Comparison of ENCODE assay signal across 26 cellular contexts in genomic region chr10:107966817-107967216, GRCh38.
DNase-seq lines count a peak whose midpoint lies in the region; ATAC-seq, FAIRE-seq and TF ChIP-seq lines count a peak whose summit lies in the region.
"Had no signal": no experiment of that assay in that cellular context is flagged by ENCODE, and none has a peak within 500 bp of the region (broad histone marks: within the 10 kb centered on the region; RNA-seq: fewer than 3 reads in every experiment).

No MANE protein-coding gene starts in this region.

- H3K27me3 ChIP-seq in PC-3 (ENCODE audit: low read length): no peaks in the 10 kb centered on the region
- H3K27me3 ChIP-seq in K562 (ENCODE audit: control insufficient read depth in 2 of 2, insufficient read depth in 2 of 2, low read length in 2 of 2): no peaks in the 10 kb centered on the region

- intact Hi-C loops in PC-3 (cut with micrococcal nuclease) (no loop called here), K562 (cut with micrococcal nuclease) (no loop called here)

- ATAC-seq in PC-3: no peak
- ATAC-seq in K562: no peak
- ATAC-seq in HG02610 (IDR thresholded peaks at IDR 0.05; ENCODE audit: unreplicated experiment): no peak
- no peak for ATAC-seq in left lobe of liver

- FAIRE-seq in K562 (lab: Jason Lieb, UNC): no peak

- no peaks in the 10 kb centered on the region for H3K36me3 ChIP-seq in PC-3 (ENCODE audit: low read depth, low read length)
- no peaks in the 10 kb centered on the region for H3K36me3 ChIP-seq in K562 (ENCODE audit: control insufficient read depth, insufficient read depth, low read length)
- H3K36me3 ChIP-seq: HAP-1 had no signal

- H3K27ac ChIP-seq in PC-3 (ENCODE audit: low read length): no peak overlapping the region
- no peak overlapping the region for H3K27ac ChIP-seq in K562 (ENCODE audit: extremely low read depth, low read depth, low read length)
- H3K27ac ChIP-seq: 22Rv1, C4-2B had no signal

- DNase-seq in SIG-M5 treated with dmso at 0.1 percent for 504 hours (lab: John Stamatoyannopoulos, UW; ENCODE audit: unreplicated experiment) (peak; percentile 1), SIG-M5 (lab: John Stamatoyannopoulos, UW) (no peak), PC-3 (peak; percentile 30), K562 (ENCODE audit: extremely low read depth in 1 of 4, low spot score in 3 of 4) (no peak), foreskin fibroblast (peak; percentile 12 to 54), kidney glomerular epithelial cell (lab: John Stamatoyannopoulos, UW) (no peak), left lobe of liver (ENCODE audit: low spot score) (no peak)
- DNase-seq: Calu3; CD8-positive, alpha-beta memory T cell; DMS153; GF-D8; IMR-90; MV-4-11; NCI-H1105 treated with DMSO at 0.1 percent for 48 hours; NCI-H2029 treated with DMSO at 0.1 percent for 48 hours; NCI-H2171 treated with DMSO at 0.1 percent for 48 hours; NCI-H524 treated with DMSO at 0.1 percent for 48 hours; NCI-H82; OCI-M1; RPMI8226; SHP77; SK-N-SH had no signal

- H2AFZ ChIP-seq in PC-3 (ENCODE audit: low read length): no peak overlapping the region
- H2AFZ ChIP-seq in K562 (ENCODE audit: low read depth, low read length): no peak overlapping the region

- H4K20me1 ChIP-seq in PC-3 (ENCODE audit: low read length) (no peaks in the 10 kb centered on the region), K562 (replicated peaks; ENCODE audit: control insufficient read depth, insufficient read depth, low read length) (no peaks in the 10 kb centered on the region)

- H3K9ac ChIP-seq in PC-3 (ENCODE audit: low read length): no peak overlapping the region
- H3K9ac ChIP-seq in K562 (ENCODE audit: insufficient read depth in 1 of 2, low read depth in 2 of 2, low read length in 2 of 2): no peak overlapping the region
- H3K9ac ChIP-seq: SK-N-SH had no signal

- POLR2A ChIA-PET in PC-3 (lab: Charles Lee; ENCODE audit: unreplicated experiment): no interaction called here
- POLR2A ChIA-PET in K562 (lab: Yijun Ruan, JAX): no interaction called here

- no peaks in the 10 kb centered on the region for H3K9me1 ChIP-seq in K562 (ENCODE audit: control insufficient read depth, insufficient read depth, low read length)

- H3K9me2 ChIP-seq in PC-3 (replicated peaks; ENCODE audit: low read length): no peaks in the 10 kb centered on the region
- H3K9me2 ChIP-seq: SK-N-SH had no signal

- BruUV-seq in PC-3 (replicated peaks; lab: Mats Ljungman, UMichigan) (no TSS peak), K562 (replicated peaks; lab: Mats Ljungman, UMichigan) (no TSS peak)

- H3K9me3 ChIP-seq in PC-3 (ENCODE audit: low read length) (no peaks in the 10 kb centered on the region), K562 (replicated peaks; ENCODE audit: control insufficient read depth, insufficient read depth, low read depth, low read length) (no peaks in the 10 kb centered on the region)
- H3K9me3 ChIP-seq: HAP-1, SK-N-SH had no signal

- TF ChIP-seq EP300 in K562 (IDR thresholded peaks at IDR 0.05; ENCODE audit: low read length): no peak

- in situ Hi-C loops in K562 (cut with MboI): no loop called here

- no peaks in the 10 kb centered on the region for H3K79me2 ChIP-seq in PC-3 (ENCODE audit: low read length)
- no peaks in the 10 kb centered on the region for H3K79me2 ChIP-seq in K562 (ENCODE audit: control insufficient read depth, insufficient read depth, low read length)

- no peak for TF ChIP-seq POLR2A in K562 (conservative IDR thresholded peaks at IDR 0.05)

- no peak for TF ChIP-seq CTCF in PC-3 (conservative IDR thresholded peaks at IDR 0.05; ENCODE audit: low read depth, low read length)
- TF ChIP-seq CTCF in K562 (IDR thresholded peaks at IDR 0.05 in 2 of 3, conservative IDR thresholded peaks at IDR 0.05 in 1 of 3; ENCODE audit: insufficient read depth in 2 of 3, low read depth in 1 of 3, low read length in 3 of 3): no peak
- no peak for TF ChIP-seq CTCF in foreskin fibroblast (IDR thresholded peaks at IDR 0.05; ENCODE audit: low read depth, low read length)

- no peak for TF ChIP-seq RAD21 in K562 (CRISPR knock-in tag; conservative IDR thresholded peaks at IDR 0.05 in 1 of 2, IDR thresholded peaks at IDR 0.05 in 1 of 2)

- CTCF ChIA-PET in PC-3 (lab: Charles Lee): no interaction called here
- CTCF ChIA-PET in K562 (lab: Yijun Ruan, JAX; ENCODE audit: low intra/inter-chr PET ratio): no interaction called here

- no peak overlapping the region for H3K4me3 ChIP-seq in PC-3 (ENCODE audit: low read length)
- H3K4me3 ChIP-seq in K562: no peak overlapping the region
- no peak overlapping the region for H3K4me3 ChIP-seq in foreskin fibroblast (ENCODE audit: low read depth in 1 of 2, low read length in 2 of 2)
- H3K4me3 ChIP-seq: HAP-1 had no signal

- H3F3A ChIP-seq in PC-3 (ENCODE audit: low read length, unreplicated experiment): peaks cover 17% of the 10 kb centered on the region

- H3K4me1 ChIP-seq in PC-3 (ENCODE audit: insufficient read depth, low read length) (peaks cover 26% of the 10 kb centered on the region), K562 (replicated peaks in 1 of 2; ENCODE audit: control insufficient read depth in 2 of 2, insufficient read depth in 2 of 2, low read length in 2 of 2) (no peaks in the 10 kb centered on the region)
- H3K4me1 ChIP-seq: HAP-1 had no signal

- H3K4me2 ChIP-seq in PC-3 (ENCODE audit: low read length) (no peak overlapping the region), K562 (ENCODE audit: insufficient read depth, low read length) (no peak overlapping the region)
- H3K4me2 ChIP-seq: SK-N-SH had no signal

TF ChIP-seq in K562, 482 proteins besides CTCF, POLR2A, EP300 and RAD21:
- peak; percentile 23; the same call in 1 of the 2 replicates for TF ChIP-seq ZNF316 (IDR thresholded peaks at IDR 0.05)
- no peak for TF ChIP-seq NR2F6 (CRISPR knock-in tag; IDR thresholded peaks at IDR 0.05)
TF ChIP-seq in K562: peak in this region for 1.

Comparison
In these comparisons a context has a peak if more than half of its experiments do, and no peak if none do; other contexts are left out.
1. DNase-seq: peak in SIG-M5 treated with dmso at 0.1 percent for 504 hours (single experiment), PC-3 (single experiment) and foreskin fibroblast (2 of 2); none in SIG-M5 (single experiment), K562 (0 of 4), kidney glomerular epithelial cell (single experiment) and left lobe of liver (single experiment).